ENCODE assay signal across 1 cellular context in genomic region chr19:38821230-38821825, GRCh38.
A peak's percentile ranks its signal among the peaks of the same experiment; 100 is the strongest.
TF ChIP-seq lines count a peak whose summit lies in the region.

No MANE protein-coding gene starts in this region.

TF ChIP-seq in K562, 482 proteins besides CTCF, POLR2A, EP300 and RAD21:
- 0 out of 2 replicates have a peak, but pooled peaks have one; percentile 26 for TF ChIP-seq POLR2G (IDR thresholded peaks at IDR 0.05; ENCODE audit: low read depth, low read length)
- 0 out of 2 replicates have a peak, but pooled peaks have one; percentile 23 for TF ChIP-seq RBFOX2 (IDR thresholded peaks at IDR 0.05; ENCODE audit: low read depth, low read length)
- TF ChIP-seq HLTF (IDR thresholded peaks at IDR 0.05) = peak; percentile 60
TF ChIP-seq in K562: peak in this region for 3; not testable (repeated sequence) for 479.
